ENCODE assay signal across 13 cellular contexts in genomic region chr18:56921888-56922480, GRCh38.
DNase-seq lines count a peak whose midpoint lies in the region; ATAC-seq and TF ChIP-seq lines count a peak whose summit lies in the region.
"Had no signal": no experiment of that assay in that cellular context is flagged by ENCODE, and none has a peak within 500 bp of the region (broad histone marks: within the 10 kb centered on the region; RNA-seq: fewer than 3 reads in every experiment).

No MANE protein-coding gene starts in this region.

- dilution Hi-C loops in mammary epithelial cell (cut with HindIII; ENCODE audit: low sequenced_read_pairs): no loop called here

- no peak for TF ChIP-seq CTCF in mammary epithelial cell (conservative IDR thresholded peaks at IDR 0.05 in 1 of 2, IDR thresholded peaks at IDR 0.05 in 1 of 2; ENCODE audit: extremely low read depth in 1 of 2, insufficient read depth in 1 of 2, low read depth in 1 of 2, low read length in 2 of 2)

- H3K4me2 ChIP-seq in mammary epithelial cell (ENCODE audit: insufficient read depth, low read depth, low read length): no peak overlapping the region

- in situ Hi-C loops in mammary epithelial cell (cut with MboI; ENCODE audit: low sequenced_read_pairs in 2 of 2): no loop called here

- no peaks in the 10 kb centered on the region for H4K20me1 ChIP-seq in mammary epithelial cell (ENCODE audit: insufficient read depth, low read length)

- peak; percentile 83 for ATAC-seq in GM18861 (IDR thresholded peaks at IDR 0.05; ENCODE audit: unreplicated experiment)
- ATAC-seq in GM21390 (IDR thresholded peaks at IDR 0.05; ENCODE audit: unreplicated experiment): peak; percentile 86
- ATAC-seq in HG03064 (IDR thresholded peaks at IDR 0.05; ENCODE audit: low read depth, unreplicated experiment): peak; percentile 88

- WGBS in mammary epithelial cell (ENCODE audit: low coverage, missing lambda C conversion rate): 100% methylated on average over 1 of the region's 1 CpG

- no peaks in the 10 kb centered on the region for H3K27me3 ChIP-seq in mammary epithelial cell (ENCODE audit: insufficient read depth, low read length)
- H3K27me3 ChIP-seq: testis had no signal

- H3K9me3 ChIP-seq in mammary epithelial cell (replicated peaks; ENCODE audit: insufficient read depth, low read length): no peaks in the 10 kb centered on the region
- H3K9me3 ChIP-seq: testis had no signal

- DNase-seq in amniotic epithelial cell (ENCODE audit: low read depth) (peak; percentile 12), hepatic stellate cell (ENCODE audit: low spot score) (no peak), mammary epithelial cell (no peak), HuH-7.5 (ENCODE audit: low spot score) (no peak)
- no peak for DNase-seq in activated CD4-positive, alpha-beta T cell treated with anti-CD3 and anti-CD28 coated beads, Interleukin-2, amount 50 U/mL, for 4 hours
- DNase-seq: anterior cingulate cortex, C1 segment of cervical spinal cord, hippocampal formation, NCI-H2081 treated with DMSO at 0.1 percent for 48 hours, testis had no signal

- H3K36me3 ChIP-seq in mammary epithelial cell (ENCODE audit: insufficient read depth, low read length): no peaks in the 10 kb centered on the region

- H3K79me2 ChIP-seq in mammary epithelial cell (ENCODE audit: insufficient read depth, low read length): no peaks in the 10 kb centered on the region

- H3K4me1 ChIP-seq in mammary epithelial cell (ENCODE audit: insufficient read depth, low read length): no peaks in the 10 kb centered on the region
- H3K4me1 ChIP-seq: testis had no signal

- no peak overlapping the region for H3K4me3 ChIP-seq in mammary epithelial cell (replicated peaks in 1 of 3; ENCODE audit: insufficient read depth in 1 of 3, low read depth in 2 of 3, low read length in 3 of 3)
- H3K4me3 ChIP-seq: testis had no signal

- H3K27ac ChIP-seq in mammary epithelial cell (ENCODE audit: insufficient read depth, low read depth, low read length): no peak overlapping the region
- H3K27ac ChIP-seq: testis had no signal

- CTCF ChIA-PET in mammary epithelial cell (lab: Charles Lee; ENCODE audit: low non-redundant PET): no interaction called here

- no peak overlapping the region for H2AFZ ChIP-seq in mammary epithelial cell (ENCODE audit: low read depth, low read length)

- H3K9ac ChIP-seq in mammary epithelial cell (ENCODE audit: insufficient read depth, low read length): no peak overlapping the region

- intact Hi-C loops in mammary epithelial cell (cut with micrococcal nuclease): no loop called here

- BruUV-seq in mammary epithelial cell (replicated peaks; lab: Mats Ljungman, UMichigan): no TSS peak
